ENCODE assay signal across 15 cellular contexts in genomic region chr16:25493136-25493811, GRCh38.
"Had no signal": no experiment of that assay in that cellular context is flagged by ENCODE, and none has a peak within 500 bp of the region (broad histone marks: within the 10 kb centered on the region; RNA-seq: fewer than 3 reads in every experiment).

No MANE protein-coding gene starts in this region.

- H3K27me3 ChIP-seq: body of pancreas, neural progenitor cell, tibial artery, vagina had no signal

- H3K36me3 ChIP-seq: neural progenitor cell, tibial artery, vagina had no signal

- H3K4me3 ChIP-seq: body of pancreas, neural progenitor cell, tibial artery, vagina had no signal

- ATAC-seq: activated T-helper 17 cell treated with anti-CD3 and anti-CD28 coated beads, Interleukin-2, amount 50 U/mL, for 72 hours; body of pancreas; stimulated activated naive B cell treated with anti-CD40 and anti-IgM and Interleukin-4, amounts not matched to agents 10 μg/mL and 1 μg/mL and 100 μg/mL, for 72 hours had no signal

- H3K9me3 ChIP-seq: vagina had no signal

- DNase-seq: activated CD4-positive, CD25-positive, alpha-beta regulatory T cell treated with anti-CD3 and anti-CD28 coated beads, Interleukin-2, amount 50 U/mL, for 72 hours; activated T-cell treated with anti-CD3 and anti-CD28 coated beads for 4 hours; body of pancreas; effector memory CD4-positive, alpha-beta T cell; foreskin melanocyte; head of caudate nucleus; immature natural killer cell; stimulated activated CD4-positive, alpha-beta T cell treated with anti-CD3 and anti-CD28 coated beads, Interleukin-2, amount 100 ng/mL, for 48 hours; stimulated activated naive B cell treated with anti-CD40 and anti-IgM and Interleukin-4, amounts not matched to agents 10 μg/mL and 1 μg/mL and 100 μg/mL, for 72 hours; T-helper 1 cell; T1000; tibial artery had no signal

- H3K27ac ChIP-seq: body of pancreas, neural progenitor cell, tibial artery, vagina had no signal

- H3K4me1 ChIP-seq: body of pancreas, tibial artery, vagina had no signal
